In the genomic region with DNA sequence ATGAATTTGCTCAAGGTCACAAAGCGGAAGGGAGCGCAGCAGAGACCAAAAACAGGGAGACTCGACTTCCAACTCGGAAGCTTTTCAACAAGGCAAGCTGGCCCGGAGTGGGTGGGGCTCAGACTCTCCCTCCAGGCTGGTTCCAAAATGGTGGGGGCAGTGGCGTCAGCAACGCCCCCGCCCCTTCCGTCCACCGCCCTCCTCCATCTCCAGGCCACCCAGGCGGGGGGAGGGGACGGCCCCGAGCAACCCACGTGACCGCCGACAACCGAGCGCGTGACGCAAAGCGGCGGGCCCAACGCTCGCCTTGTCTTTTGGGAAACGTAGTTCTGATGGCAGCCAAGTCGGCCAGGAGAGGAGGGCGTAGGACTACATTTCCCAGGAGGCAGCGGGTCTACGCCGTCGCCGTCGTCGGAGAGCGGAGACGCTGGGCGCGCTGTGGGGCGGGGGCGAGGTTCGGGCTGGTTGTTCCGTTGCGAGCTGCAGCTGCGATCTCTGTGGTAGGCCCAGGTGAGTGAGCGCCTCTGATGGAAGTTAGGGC, we compare ENCODE assay signal across 8 cellular contexts. TPM values are rescaled to one million over a fixed set of nuclear protein-coding genes. Genes with fewer than 3 reads are reported as not detected.
DNase-seq lines count a peak whose midpoint lies in the region; TF ChIP-seq lines count a peak whose summit lies in the region.

A gene with protein sequence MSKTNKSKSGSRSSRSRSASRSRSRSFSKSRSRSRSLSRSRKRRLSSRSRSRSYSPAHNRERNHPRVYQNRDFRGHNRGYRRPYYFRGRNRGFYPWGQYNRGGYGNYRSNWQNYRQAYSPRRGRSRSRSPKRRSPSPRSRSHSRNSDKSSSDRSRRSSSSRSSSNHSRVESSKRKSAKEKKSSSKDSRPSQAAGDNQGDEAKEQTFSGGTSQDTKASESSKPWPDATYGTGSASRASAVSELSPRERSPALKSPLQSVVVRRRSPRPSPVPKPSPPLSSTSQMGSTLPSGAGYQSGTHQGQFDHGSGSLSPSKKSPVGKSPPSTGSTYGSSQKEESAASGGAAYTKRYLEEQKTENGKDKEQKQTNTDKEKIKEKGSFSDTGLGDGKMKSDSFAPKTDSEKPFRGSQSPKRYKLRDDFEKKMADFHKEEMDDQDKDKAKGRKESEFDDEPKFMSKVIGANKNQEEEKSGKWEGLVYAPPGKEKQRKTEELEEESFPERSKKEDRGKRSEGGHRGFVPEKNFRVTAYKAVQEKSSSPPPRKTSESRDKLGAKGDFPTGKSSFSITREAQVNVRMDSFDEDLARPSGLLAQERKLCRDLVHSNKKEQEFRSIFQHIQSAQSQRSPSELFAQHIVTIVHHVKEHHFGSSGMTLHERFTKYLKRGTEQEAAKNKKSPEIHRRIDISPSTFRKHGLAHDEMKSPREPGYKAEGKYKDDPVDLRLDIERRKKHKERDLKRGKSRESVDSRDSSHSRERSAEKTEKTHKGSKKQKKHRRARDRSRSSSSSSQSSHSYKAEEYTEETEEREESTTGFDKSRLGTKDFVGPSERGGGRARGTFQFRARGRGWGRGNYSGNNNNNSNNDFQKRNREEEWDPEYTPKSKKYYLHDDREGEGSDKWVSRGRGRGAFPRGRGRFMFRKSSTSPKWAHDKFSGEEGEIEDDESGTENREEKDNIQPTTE (plus strand): TSS at position 448 of the 541 bp plus-strand sequence. CDS start 58,121 bp downstream, outside the sequence.

- H3K36me3 Mint-ChIP-seq in H9 (ENCODE audit: insufficient read depth in 1 of 3, low read depth in 3 of 3), result peaks cover 11 to 34% (median 26%) of the 10 kb centered on the region in 3 experiments; a peak in 6 of 7 replicates
- peaks cover 21% of the 10 kb centered on the region for H3K36me3 Mint-ChIP-seq in nephron (ENCODE audit: low read depth)
- peaks cover 33% of the 10 kb centered on the region for H3K36me3 Mint-ChIP-seq in stimulated activated naive CD8-positive, alpha-beta T cell treated with anti-CD3 and anti-CD28 coated beads, Interleukin-15, Interleukin-2, amounts not matched to agents 100 ng/mL and 50 ng/mL, for 24 hours (ENCODE audit: low read depth)

- peak within 1 kb of the TSS; percentile 61 for H2AFZ ChIP-seq in H9 (ENCODE audit: low read length)

- peak within 1 kb of the TSS; percentile 97 for H3K14ac ChIP-seq in H9 (ENCODE audit: insufficient read depth, low read length)

- peaks cover 14% of the 10 kb centered on the region for H3K23me2 ChIP-seq in H9 (ENCODE audit: insufficient read length, low read depth, low read length, poor library complexity, severe bottlenecking)

- no peaks in the 10 kb centered on the region for H3K79me1 ChIP-seq in H9 (ENCODE audit: insufficient read depth, low read depth, low read length, poor library complexity, severe bottlenecking)

- H3K4me1 Mint-ChIP-seq in H9, result peaks cover 19 to 24% of the 10 kb centered on the region in 2 experiments
- peaks cover 29% of the 10 kb centered on the region for H3K4me1 Mint-ChIP-seq in nephron
- H3K4me1 Mint-ChIP-seq in stimulated activated naive CD8-positive, alpha-beta T cell treated with anti-CD3 and anti-CD28 coated beads, Interleukin-15, Interleukin-2, amounts not matched to agents 100 ng/mL and 50 ng/mL, for 24 hours (ENCODE audit: low read depth), result peaks cover 29% of the 10 kb centered on the region

- H2AK5ac ChIP-seq in H9 (ENCODE audit: insufficient read length, low read length), result no peak within 1 kb of the TSS

- peak within 1 kb of the TSS; percentile 99 to 100 (median 100) for H3K27ac Mint-ChIP-seq in H9
- H3K27ac Mint-ChIP-seq in nephron, result peak within 1 kb of the TSS; percentile 99 to 100 (median 99)
- peak within 1 kb of the TSS; percentile 97 for H3K27ac Mint-ChIP-seq in stimulated activated naive CD8-positive, alpha-beta T cell treated with anti-CD3 and anti-CD28 coated beads, Interleukin-15, Interleukin-2, amounts not matched to agents 100 ng/mL and 50 ng/mL, for 24 hours

- peak within 1 kb of the TSS; percentile 90 for H3K4me2 ChIP-seq in H9 (ENCODE audit: insufficient read depth, insufficient read length, low read length)

- peak within 1 kb of the TSS; percentile 73 for H2BK5ac ChIP-seq in H9 (ENCODE audit: insufficient read length, low read length)

- H3K27me3 Mint-ChIP-seq in H9 (ENCODE audit: low read depth), result no peaks in the 10 kb centered on the region
- H3K27me3 Mint-ChIP-seq in nephron (ENCODE audit: low read depth), result no peaks in the 10 kb centered on the region
- H3K27me3 Mint-ChIP-seq in stimulated activated naive CD8-positive, alpha-beta T cell treated with anti-CD3 and anti-CD28 coated beads, Interleukin-15, Interleukin-2, amounts not matched to agents 100 ng/mL and 50 ng/mL, for 24 hours, result no peaks in the 10 kb centered on the region

- TF ChIP-seq CTCF in H9 (conservative IDR thresholded peaks at IDR 0.05), result no peak
- no peak for TF ChIP-seq CTCF in fibroblast of pulmonary artery (IDR thresholded peaks at IDR 0.05; ENCODE audit: low read length, missing control alignments)
- TF ChIP-seq CTCF in nephron (IDR thresholded peaks at IDR 0.05; ENCODE audit: unreplicated experiment in 3 of 3), result no peak

- H2BK15ac ChIP-seq in H9 (ENCODE audit: low read depth, low read length), result no peak within 1 kb of the TSS

- no CpG with 5 or more reads among the region's 45 CpGs for WGBS in H9 (ENCODE audit: extremely low coverage, insufficient read length, low lambda C conversion rate)

- no peak within 1 kb of the TSS for H2BK120ac ChIP-seq in H9 (ENCODE audit: low read depth, low read length, poor library complexity, severe bottlenecking)

- H3K9me3 Mint-ChIP-seq in H9 (no peaks in the 10 kb centered on the region; a peak in 1 of 5 replicates), nephron (no peaks in the 10 kb centered on the region)
- H3K9me3 Mint-ChIP-seq in stimulated activated naive CD8-positive, alpha-beta T cell treated with anti-CD3 and anti-CD28 coated beads, Interleukin-15, Interleukin-2, amounts not matched to agents 100 ng/mL and 50 ng/mL, for 24 hours, result no peaks in the 10 kb centered on the region

- H4K20me1 ChIP-seq in H9 (ENCODE audit: control insufficient read depth, insufficient read depth, insufficient read length), result no peaks in the 10 kb centered on the region

- H3K4ac ChIP-seq in H9 (ENCODE audit: low read depth, low read length), result no peak within 1 kb of the TSS; the same call in 1 of the 2 replicates

- H3K4me1 ChIP-seq in H9 (ENCODE audit: insufficient read depth, low read length), result no peaks in the 10 kb centered on the region; the same call in 1 of the 2 replicates

- peak within 1 kb of the TSS; percentile 42 for H3K56ac ChIP-seq in H9 (ENCODE audit: insufficient read length, low read depth, low read length)

- DNase-seq in ELR (ENCODE audit: low read depth), result peak; percentile 99
- peak; percentile 100 for DNase-seq in H9
- DNase-seq in MG63, result peak; percentile 99
- DNase-seq in SHP77 treated with DMSO at 0.1 percent for 48 hours (lab: John Stamatoyannopoulos, UW), result peak; percentile 97
- peak; percentile 100 for DNase-seq in activated effector memory CD4-positive, alpha-beta T cell treated with anti-CD3 and anti-CD28 coated beads, Interleukin-2, amount 50 U/mL, for 16 hours
- peak; percentile 100 for DNase-seq in fibroblast of pulmonary artery (ENCODE audit: low read depth)

- H3K9ac ChIP-seq in H9 (ENCODE audit: extremely low read depth, insufficient read length, low read length), result peak within 1 kb of the TSS; percentile 96

- H3K27ac ChIP-seq in H9 (ENCODE audit: insufficient read length, low read depth, low read length), result peak within 1 kb of the TSS; percentile 86

- no peaks in the 10 kb centered on the region for H3K27me3 ChIP-seq in H9 (ENCODE audit: insufficient read depth, low read length)
- H3K27me3 ChIP-seq in MG63, result no peaks in the 10 kb centered on the region

- H3K36me3 ChIP-seq in MG63, result peaks cover 34% of the 10 kb centered on the region

- no peak within 1 kb of the TSS for H4K8ac ChIP-seq in H9 (replicated peaks; ENCODE audit: insufficient read length, low read depth, low read length)

- no peak within 1 kb of the TSS for H4K91ac ChIP-seq in H9 (ENCODE audit: insufficient read length, low read depth, low read length)

- H3T11ph ChIP-seq in H9 (ENCODE audit: low read length), result peak within 1 kb of the TSS; percentile 46

- H3K4me3 Mint-ChIP-seq in H9, result peak within 1 kb of the TSS; percentile 92 to 94
- H3K4me3 Mint-ChIP-seq in nephron, result peak within 1 kb of the TSS; percentile 94 to 98 (median 96)
- peak within 1 kb of the TSS; percentile 88 for H3K4me3 Mint-ChIP-seq in stimulated activated naive CD8-positive, alpha-beta T cell treated with anti-CD3 and anti-CD28 coated beads, Interleukin-15, Interleukin-2, amounts not matched to agents 100 ng/mL and 50 ng/mL, for 24 hours

- peaks cover 33% of the 10 kb centered on the region; the same call in 1 of the 2 replicates for H3K79me2 ChIP-seq in H9 (ENCODE audit: insufficient read depth, low read length)

- H3K9me3 ChIP-seq in H9 (ENCODE audit: control insufficient read depth, low read depth, low read length), result no peaks in the 10 kb centered on the region
- no peaks in the 10 kb centered on the region for H3K9me3 ChIP-seq in MG63

- peak within 1 kb of the TSS; percentile 97 for H3K18ac ChIP-seq in H9 (ENCODE audit: insufficient read length, low read depth, low read length)

- H3K4me3 ChIP-seq in MG63 (peak within 1 kb of the TSS; percentile 76), fibroblast of pulmonary artery (replicated peaks; ENCODE audit: low read depth, low read length) (peak within 1 kb of the TSS; percentile 99)

- peak within 1 kb of the TSS; percentile 18 for H4K5ac ChIP-seq in H9 (ENCODE audit: insufficient read length, low read depth, low read length)

- H3K23ac ChIP-seq in H9 (ENCODE audit: insufficient read length, low read depth, low read length), result no peak within 1 kb of the TSS

- H2BK12ac ChIP-seq in H9 (ENCODE audit: insufficient read length, low read depth, low read length), result no peak within 1 kb of the TSS

- no peak within 1 kb of the TSS for H2BK20ac ChIP-seq in H9 (ENCODE audit: low read depth, low read length, poor library complexity, severe bottlenecking)

RNA-seq across cellular contexts. Expression of the gene that starts here (rescaled TPM):
- total RNA-seq in H9 (2021), result 184 and 186 TPM in 2 replicates
- 77.6 and 84.6 TPM in 2 replicates for total RNA-seq in MG63 (2014; rRNA removed; shearing (Covaris generic); ENCODE audit: low replicate concordance)

Comparison
In these comparisons a context has a peak if more than half of its experiments do, and no peak if none do; other contexts are left out.
1. Peak in every context shown above with its lines: DNase-seq, H3K4me3 ChIP-seq and H3K27ac ChIP-seq.